1 cellular context compared by ENCODE assay signal in genomic region chr5:73214921-73215490, GRCh38.
TF ChIP-seq lines count a peak whose summit lies in the region.

No MANE protein-coding gene starts in this region.

TF ChIP-seq in IMR-90, 13 proteins besides CTCF, POLR2A, EP300 and RAD21 (continued from another document):
- TF ChIP-seq USF2 (IDR thresholded peaks at IDR 0.05; ENCODE audit: low read depth, low read length), result no peak
- no peak for TF ChIP-seq FOS (IDR thresholded peaks at IDR 0.05; ENCODE audit: low read depth, low read length)
- TF ChIP-seq ELK1 (IDR thresholded peaks at IDR 0.05; ENCODE audit: borderline replicate concordance, low read depth, low read length), result no peak
